ENCODE assay signal across 11 cellular contexts in genomic region chr1:155253208-155253607, GRCh38. TPM values are rescaled to one million over a fixed set of nuclear protein-coding genes. Genes with fewer than 3 reads are reported as not detected.
A peak's percentile ranks its signal among the peaks of the same experiment; 100 is the strongest.
DNase-seq lines count a peak whose midpoint lies in the region; ATAC-seq and TF ChIP-seq lines count a peak whose summit lies in the region.
"Had no signal": no experiment of that assay in that cellular context is flagged by ENCODE, and none has a peak within 500 bp of the region (broad histone marks: within the 10 kb centered on the region; RNA-seq: fewer than 3 reads in every experiment).

No MANE protein-coding gene starts in this region.

- ATAC-seq in Right ventricle myocardium inferior = no peak
- no peak for ATAC-seq in heart right ventricle
- ATAC-seq in thoracic aorta (ENCODE audit: insufficient number of reproducible peaks, low FRiP score, low read depth) = no peak

- peaks cover 12 to 44% (median 35%) of the 10 kb centered on the region in 9 donors for H3K4me1 ChIP-seq in heart right ventricle
- H3K4me1 ChIP-seq in thoracic aorta (ENCODE audit: control insufficient read depth in 1 of 2, low read depth in 2 of 2) = peaks cover 16 to 41% of the 10 kb centered on the region in 2 donors

- DNase-seq in Right ventricle myocardium inferior (ENCODE audit: missing footprints) = peak; percentile 50
- DNase-seq in heart right ventricle = no peak
- peak; percentile 33 for DNase-seq in WERI-Rb-1
- DNase-seq in fibroblast of pulmonary artery (ENCODE audit: low read depth) = no peak
- DNase-seq in thoracic aorta (ENCODE audit: low spot score) = no peak
- DNase-seq in NCI-H2107 (lab: John Stamatoyannopoulos, UW) = no peak
- no peak for DNase-seq in T1000 (lab: John Stamatoyannopoulos, UW)
- DNase-seq in cerebellum (ENCODE audit: low spot score) = no peak
- DNase-seq: head of caudate nucleus, NCI-H748 treated with DMSO at 0.1 percent for 48 hours had no signal

- H3K27me3 ChIP-seq in heart right ventricle (no peaks in the 10 kb centered on the region), WERI-Rb-1 (ENCODE audit: insufficient read depth, low read depth, severe bottlenecking) (no peaks in the 10 kb centered on the region), thoracic aorta (replicated peaks; ENCODE audit: insufficient read depth) (no peaks in the 10 kb centered on the region)

- intact Hi-C loops in Right ventricle myocardium inferior (cut with DNase I) = no loop called here
- intact Hi-C loops in heart right ventricle (cut with DNase I) = loop anchor here in 6 of 10 donors (5.0 to 10.0 kb wide), 4 partner anchors 69 to 342 kb away; partner anchors contain the start of gene RUSC1 (in 5 of the 6)

- H3K4me3 ChIP-seq in heart right ventricle (peak overlapping the region in 1 of 10 donors; percentile 80), WERI-Rb-1 (ENCODE audit: low read depth, low read length) (no peak overlapping the region), fibroblast of pulmonary artery (replicated peaks; ENCODE audit: low read depth, low read length) (peak overlapping the region; percentile 78), thoracic aorta (peak overlapping the region; percentile 77)

- WGBS in heart right ventricle, 2 donors = 83 to 86% methylated on average over 5 of the region's 5 CpGs

- H3K27ac ChIP-seq in heart right ventricle (peak overlapping the region in 1 of 10 donors; percentile 100), WERI-Rb-1 (no peak overlapping the region), thoracic aorta (no peak overlapping the region)
- H3K27ac ChIP-seq: parathyroid adenoma had no signal

- TF ChIP-seq CTCF in heart right ventricle (IDR thresholded peaks at IDR 0.05) (no peak), WERI-Rb-1 (IDR thresholded peaks at IDR 0.05; ENCODE audit: low read depth, low read length) (peak; percentile 32; the same call in 1 of the 2 replicates), fibroblast of pulmonary artery (IDR thresholded peaks at IDR 0.05; ENCODE audit: low read length, missing control alignments) (peak; percentile 10), thoracic aorta (IDR thresholded peaks at IDR 0.05) (no peak)

- H3K36me3 ChIP-seq in heart right ventricle (peaks cover 0 to 32% (median 6%) of the 10 kb centered on the region in 9 donors), WERI-Rb-1 (peaks cover 59% of the 10 kb centered on the region), thoracic aorta (peaks cover 6% of the 10 kb centered on the region)

- H3K9me3 ChIP-seq in heart right ventricle (no peaks in the 10 kb centered on the region), WERI-Rb-1 (ENCODE audit: severe bottlenecking) (no peaks in the 10 kb centered on the region), thoracic aorta (no peaks in the 10 kb centered on the region)

RNA-seq across cellular contexts. Expression of gene ENTREP3, which starts 2.1 kb away (rescaled TPM):
- total RNA-seq in Right ventricle myocardium inferior (14.5 TPM), heart right ventricle (10 to 100 TPM in 7 of 10 donors, 1 to 10 TPM in 3; 8.6 to 21.0 (median 11.3) TPM), thoracic aorta (10 to 100 TPM; 14.7 to 16.1 TPM), cerebellum (7.0 TPM)
- 10 to 100 TPM in 1 of 2 donors, 1 to 10 TPM in 1; 7.1 to 13.7 TPM for polyA plus RNA-seq in heart right ventricle

RNA-seq across cellular contexts. Expression of gene SCAMP3, which starts 9.0 kb away (rescaled TPM):
- total RNA-seq in Right ventricle myocardium inferior (55.4 TPM), heart right ventricle (10 to 100 TPM; 54.1 to 73.1 (median 60.1) TPM), thoracic aorta (10 to 100 TPM; 32.5 to 50.2 TPM), cerebellum (17.1 TPM)
- 100 to 1,000 TPM in 1 of 2 donors, 10 to 100 TPM in 1; 47.9 to 109 TPM for polyA plus RNA-seq in heart right ventricle

RNA-seq across cellular contexts. Expression of gene CLK2, which starts 20.1 kb away (rescaled TPM):
- 20.9 TPM for total RNA-seq in Right ventricle myocardium inferior
- 10 to 100 TPM; 12.5 to 21.9 (median 18.0) TPM for total RNA-seq in heart right ventricle
- polyA plus RNA-seq in heart right ventricle = 10 to 100 TPM; 17.4 to 47.1 TPM
- 10 to 100 TPM; 26.9 to 50.7 TPM for total RNA-seq in thoracic aorta
- 33.5 TPM for total RNA-seq in cerebellum

RNA-seq across cellular contexts. Expression of gene HCN3, which starts 24.1 kb away (rescaled TPM):
- total RNA-seq in Right ventricle myocardium inferior (1.8 TPM), heart right ventricle (1 to 10 TPM in 5 of 10 donors, under 1 TPM in 5; 0.68 to 1.7 (median 1.0) TPM), thoracic aorta (1 to 10 TPM in 1 of 2 donors, under 1 TPM in 1; 0.92 to 1.9 TPM), cerebellum (12.9 TPM)
- polyA plus RNA-seq in heart right ventricle = 1 to 10 TPM in 1 of 2 donors, under 1 TPM in 1; 0.81 to 3.2 TPM

RNA-seq across cellular contexts. Expression of gene MTX1, which starts 44.7 kb away (rescaled TPM):
- total RNA-seq in Right ventricle myocardium inferior (16.5 TPM), heart right ventricle (10 to 100 TPM; 13.1 to 25.8 (median 17.1) TPM), thoracic aorta (10 to 100 TPM; 21.7 to 22.9 TPM), cerebellum (9.3 TPM)
- 10 to 100 TPM; 33.9 to 49.7 TPM for polyA plus RNA-seq in heart right ventricle

Comparison
In these comparisons a context has a peak if more than half of its experiments do, and no peak if none do; other contexts are left out.
1. DNase-seq: peak in Right ventricle myocardium inferior (single experiment) and WERI-Rb-1 (single experiment); none in heart right ventricle (0 of 2), fibroblast of pulmonary artery (single experiment), thoracic aorta (single experiment), NCI-H2107 (single experiment), T1000 (single experiment) and cerebellum (single experiment).
2. CTCF ChIP-seq: peak in WERI-Rb-1 (single experiment) and fibroblast of pulmonary artery (single experiment); none in heart right ventricle (0 of 9) and thoracic aorta (single experiment).